ENCODE assay signal across 18 cellular contexts in genomic region chr21:45986316-45987051, GRCh38. TPM values are rescaled to one million over a fixed set of nuclear protein-coding genes. Genes with fewer than 3 reads are reported as not detected.
DNase-seq lines count a peak whose midpoint lies in the region; ATAC-seq and TF ChIP-seq lines count a peak whose summit lies in the region.
"Had no signal": no experiment of that assay in that cellular context is flagged by ENCODE, and none has a peak within 500 bp of the region (broad histone marks: within the 10 kb centered on the region; RNA-seq: fewer than 3 reads in every experiment).

No MANE protein-coding gene starts in this region.

- intact Hi-C loops in heart left ventricle (cut with DNase I) (loop anchor here in 1 of 10 donors (5.0 kb wide), 1 partner anchor 111 kb away; the partner anchor contains the start of gene COL6A2), aorta (cut with DNase I) (loop anchor here in 1 of 2 donors (5.0 kb wide), 1 partner anchor 36 kb away; no protein-coding TSS in a partner anchor)

- H2AFZ ChIP-seq in osteoblast (ENCODE audit: low read length) = no peak overlapping the region

- peaks cover 90% of the 10 kb centered on the region for H3K79me2 ChIP-seq in osteoblast (ENCODE audit: insufficient read depth, low read length)

- H3K27me3 ChIP-seq in heart left ventricle = peaks cover 0 to 13% (median 0%) of the 10 kb centered on the region in 9 donors
- no peaks in the 10 kb centered on the region for H3K27me3 ChIP-seq in right atrium auricular region
- no peaks in the 10 kb centered on the region for H3K27me3 ChIP-seq in esophagus (ENCODE audit: control insufficient read depth in 1 of 2, insufficient read depth in 2 of 2, low read length in 2 of 2)
- no peaks in the 10 kb centered on the region for H3K27me3 ChIP-seq in osteoblast (ENCODE audit: insufficient read depth, low read length)
- H3K27me3 ChIP-seq in aorta (ENCODE audit: control insufficient read depth in 1 of 2, insufficient read depth in 2 of 2, low read length in 1 of 2) = no peaks in the 10 kb centered on the region

- no peak for TF ChIP-seq CTCF in heart left ventricle (IDR thresholded peaks at IDR 0.05)
- TF ChIP-seq CTCF in right atrium auricular region (IDR thresholded peaks at IDR 0.05) = no peak
- no peak for TF ChIP-seq CTCF in osteoblast (IDR thresholded peaks at IDR 0.05; ENCODE audit: extremely low read depth, low read depth, low read length)

- peak overlapping the region in 2 of 12 donors; percentile 19 to 97 for H3K27ac ChIP-seq in heart left ventricle
- peak overlapping the region in 1 of 2 donors; percentile 86 for H3K27ac ChIP-seq in right atrium auricular region
- peak overlapping the region; percentile 16 to 21 for H3K27ac ChIP-seq in esophagus (ENCODE audit: low read depth in 2 of 2, low read length in 1 of 2)
- peak overlapping the region; percentile 48 for H3K27ac ChIP-seq in osteoblast (ENCODE audit: low read depth, low read length)
- H3K27ac ChIP-seq in aorta (ENCODE audit: low read depth in 1 of 2, low read length in 2 of 2) = no peak overlapping the region
- H3K27ac ChIP-seq: psoas muscle had no signal

- whole genome bisulfite sequencing in heart left ventricle, 4 donors = 90 to 93% (median 91%) methylated on average over 31 to 36 of the region's 36 CpGs
- whole genome bisulfite sequencing in esophagus, 2 donors = 86 to 88% methylated on average over 33 to 36 of the region's 36 CpGs
- WGBS in aorta, 2 donors = 84% methylated on average over 35 to 36 of the region's 36 CpGs

- H4K20me1 ChIP-seq in osteoblast (ENCODE audit: insufficient read depth, low read length) = peaks cover 41% of the 10 kb centered on the region

- ATAC-seq in heart left ventricle = no peak
- no peak for ATAC-seq in aorta (ENCODE audit: low FRiP score)
- ATAC-seq in GM21447 (IDR thresholded peaks at IDR 0.05; ENCODE audit: unreplicated experiment) = no peak
- no peak for ATAC-seq in HG02623 (IDR thresholded peaks at IDR 0.05; ENCODE audit: unreplicated experiment)
- no peak for ATAC-seq in GM18502 (IDR thresholded peaks at IDR 0.05; ENCODE audit: poor library complexity, unreplicated experiment)
- ATAC-seq: psoas muscle had no signal

- no peak for TF ChIP-seq POLR2A in heart left ventricle (IDR thresholded peaks at IDR 0.05)

- H3K4me2 ChIP-seq in osteoblast (ENCODE audit: insufficient read depth, low read length) = no peak overlapping the region

- peak overlapping the region in 1 of 12 donors; percentile 12 for H3K4me3 ChIP-seq in heart left ventricle
- H3K4me3 ChIP-seq in right atrium auricular region = no peak overlapping the region
- no peak overlapping the region for H3K4me3 ChIP-seq in esophagus (ENCODE audit: low read depth in 1 of 2, low read length in 2 of 2)
- no peak overlapping the region for H3K4me3 ChIP-seq in osteoblast (ENCODE audit: insufficient read depth, low read length)
- no peak overlapping the region for H3K4me3 ChIP-seq in aorta (ENCODE audit: low read length in 2 of 2)
- H3K4me3 ChIP-seq: psoas muscle had no signal

- H3K36me3 ChIP-seq in heart left ventricle = peaks cover 0 to 72% (median 63%) of the 10 kb centered on the region in 9 donors
- H3K36me3 ChIP-seq in right atrium auricular region = peaks cover 67% of the 10 kb centered on the region
- peaks cover 0 to 8% of the 10 kb centered on the region in 2 donors for H3K36me3 ChIP-seq in esophagus (ENCODE audit: control insufficient read depth in 2 of 2, insufficient read depth in 2 of 2, low read length in 1 of 2)
- peaks cover 76% of the 10 kb centered on the region for H3K36me3 ChIP-seq in osteoblast (ENCODE audit: insufficient read depth, low read length)
- peaks cover 0 to 11% of the 10 kb centered on the region in 2 donors for H3K36me3 ChIP-seq in aorta (ENCODE audit: control insufficient read depth in 1 of 2, insufficient read depth in 2 of 2, low read length in 1 of 2)

- peaks cover 0 to 35% (median 7%) of the 10 kb centered on the region in 12 donors for H3K4me1 ChIP-seq in heart left ventricle
- peaks cover 0 to 21% of the 10 kb centered on the region in 2 donors for H3K4me1 ChIP-seq in right atrium auricular region
- H3K4me1 ChIP-seq in esophagus (ENCODE audit: control insufficient read depth in 2 of 2, insufficient read depth in 2 of 2, low read length in 1 of 2) = peaks cover 0 to 7% of the 10 kb centered on the region in 2 donors
- H3K4me1 ChIP-seq in osteoblast (ENCODE audit: insufficient read depth, low read length) = peaks cover 13% of the 10 kb centered on the region
- no peaks in the 10 kb centered on the region for H3K4me1 ChIP-seq in aorta (ENCODE audit: control insufficient read depth in 1 of 2, insufficient read depth in 2 of 2, low read length in 2 of 2)
- H3K4me1 ChIP-seq: psoas muscle had no signal

- DNase-seq in heart left ventricle (peak; percentile 6 to 65 (median 19)), right atrium auricular region (ENCODE audit: low spot score) (no peak), osteoblast (ENCODE audit: insufficient read length, low spot score, missing footprints) (peak; percentile 88), aorta (peak; percentile 43 to 72)
- DNase-seq: activated CD8-positive, alpha-beta memory T cell treated with anti-CD3 and anti-CD28 coated beads for 24 hours; amygdala; EL; MV-4-11; naive B cell; NCI-H524; SHP77; stimulated activated naive CD4-positive, alpha-beta T cell had no signal

- H3K9me3 ChIP-seq in heart left ventricle (no peaks in the 10 kb centered on the region), right atrium auricular region (no peaks in the 10 kb centered on the region), esophagus (ENCODE audit: control insufficient read depth in 2 of 2, insufficient read depth in 1 of 2, low read depth in 1 of 2, low read length in 1 of 2) (no peaks in the 10 kb centered on the region), osteoblast (ENCODE audit: low read depth, low read length) (no peaks in the 10 kb centered on the region), aorta (ENCODE audit: control insufficient read depth, low read length) (no peaks in the 10 kb centered on the region)
- H3K9me3 ChIP-seq: psoas muscle had no signal

RNA-seq across cellular contexts. Expression of gene COL6A1, which starts 4.9 kb away (rescaled TPM):
- total RNA-seq in heart left ventricle = 100 to 1,000 TPM in 8 of 9 donors, 10 to 100 TPM in 1; 92.4 to 385 (median 143) TPM
- polyA plus RNA-seq in heart left ventricle = 100 to 1,000 TPM; 149 to 157 TPM
- 100 to 1,000 TPM; 201 to 278 TPM for total RNA-seq in right atrium auricular region
- polyA plus RNA-seq in esophagus = 100 to 1,000 TPM; 105 to 123 TPM
- total RNA-seq in osteoblast = 1,531 and 1,612 TPM in 2 replicates
- 100 to 1,000 TPM; 458 to 593 TPM for total RNA-seq in aorta
- polyA plus RNA-seq in aorta = 1,000 to 10,000 TPM in 1 of 2 donors, 100 to 1,000 TPM in 1; 156 to 1,773 TPM
- polyA plus RNA-seq: IgD-negative memory B cell had no signal

Comparison
In these comparisons a context has a peak if more than half of its experiments do, and no peak if none do; other contexts are left out.
1. H3K27ac ChIP-seq: peak in esophagus (2 of 2) and osteoblast (single experiment); none in aorta (0 of 2).